Comparison of ENCODE assay signal across 20 cellular contexts in genomic region chr19:47804451-47804850, GRCh38. TPM values are rescaled to one million over a fixed set of nuclear protein-coding genes. Genes with fewer than 3 reads are reported as not detected.
"Had no signal": no experiment of that assay in that cellular context is flagged by ENCODE, and none has a peak within 500 bp of the region (broad histone marks: within the 10 kb centered on the region; RNA-seq: fewer than 3 reads in every experiment).

Gene TPRX1 (minus strand): TSS chr19:47804551. CDS start chr19:47804539, 12 bp downstream.

RNA-seq across cellular contexts. Expression of gene TPRX1, which starts in this region (rescaled TPM):
- total RNA-seq: naive thymus-derived CD8-positive, alpha-beta T cell; natural killer cell treated with Interleukin-12 subunit alpha and Interleukin-12 subunit beta and Interleukin-15 and Interleukin-18, amount 100 ng/mL, for 72 hours; neural crest cell; occipital lobe; osteocyte; pancreas; posterior vena cava; pulmonary artery endothelial cell; right atrium auricular region; sciatic nerve; smooth muscle cell; spleen; stomach; subcutaneous adipose tissue; temporal lobe; thoracic aorta; thyroid gland; tibial nerve; ureter; vagina had no signal
- polyA plus RNA-seq: naive thymus-derived CD8-positive, alpha-beta T cell; pancreas; smooth muscle cell; spleen; stomach had no signal
